ENCODE assay signal across 8 cellular contexts in genomic region chr11:114059984-114060401, GRCh38. TPM values are rescaled to one million over a fixed set of nuclear protein-coding genes. Genes with fewer than 3 reads are reported as not detected.
DNase-seq lines count a peak whose midpoint lies in the region; ATAC-seq and TF ChIP-seq lines count a peak whose summit lies in the region.

No MANE protein-coding gene starts in this region.

- no peaks in the 10 kb centered on the region for H3K36me3 ChIP-seq in BLaER1 treated with 17β-estradiol and CSF1 and Interleukin-3, amounts not matched to agents 10 nM and 100 nM
- H3K36me3 ChIP-seq in MG63 (no peaks in the 10 kb centered on the region), ascending aorta (peaks cover 38 to 48% of the 10 kb centered on the region in 2 donors), iPS-15b (ENCODE audit: control insufficient read depth, insufficient read depth, low read length) (no peaks in the 10 kb centered on the region)

- ATAC-seq in HG03565 (IDR thresholded peaks at IDR 0.05; ENCODE audit: unreplicated experiment) (no peak), GM18867 (IDR thresholded peaks at IDR 0.05; ENCODE audit: unreplicated experiment) (no peak)

- H3K4me2 ChIP-seq in BLaER1 treated with 17β-estradiol and CSF1 and Interleukin-3, amounts not matched to agents 10 nM and 100 nM: peak overlapping the region; percentile 76 to 93 (median 89)

- H3K4me1 ChIP-seq in BLaER1 treated with 17β-estradiol and CSF1 and Interleukin-3, amounts not matched to agents 10 nM and 100 nM: peaks cover 0 to 18% (median 10%) of the 10 kb centered on the region in 10 experiments; a peak in 10 of 20 replicates
- peaks cover 4 to 17% of the 10 kb centered on the region in 2 donors for H3K4me1 ChIP-seq in ascending aorta
- H3K4me1 ChIP-seq in iPS-15b (ENCODE audit: control insufficient read depth, insufficient read depth, low read length): peaks cover 10% of the 10 kb centered on the region

- intact Hi-C loops in ascending aorta (cut with DNase I): loop anchor here (2.0 to 5.0 kb wide), 4 partner anchors 75 to 201 kb away; no protein-coding TSS in a partner anchor

- TF ChIP-seq CTCF in ascending aorta (IDR thresholded peaks at IDR 0.05): no peak

- no peak for DNase-seq in MG63
- DNase-seq in ascending aorta (ENCODE audit: low spot score in 2 of 2): no peak
- no peak for DNase-seq in NCI-H2107 (lab: John Stamatoyannopoulos, UW)

- H3K4me3 ChIP-seq in BLaER1 treated with 17β-estradiol and CSF1 and Interleukin-3, amounts not matched to agents 10 nM and 100 nM: peak overlapping the region; percentile 53 to 69 (median 59)
- peak overlapping the region; percentile 48 for H3K4me3 ChIP-seq in MG63
- peak overlapping the region; percentile 87 to 99 for H3K4me3 ChIP-seq in ascending aorta
- peak overlapping the region; percentile 70 for H3K4me3 ChIP-seq in iPS-15b (ENCODE audit: low read depth, low read length)
- peak overlapping the region; percentile 44 to 69 (median 57) for H3K4me3 ChIP-seq in skin epidermis

- peaks cover 67 to 89% (median 78%) of the 10 kb centered on the region in 11 experiments for H3K27me3 ChIP-seq in BLaER1 treated with 17β-estradiol and CSF1 and Interleukin-3, amounts not matched to agents 10 nM and 100 nM
- H3K27me3 ChIP-seq in MG63: peaks cover 44% of the 10 kb centered on the region
- no peaks in the 10 kb centered on the region for H3K27me3 ChIP-seq in ascending aorta
- peaks cover 88% of the 10 kb centered on the region for H3K27me3 ChIP-seq in iPS-15b (ENCODE audit: control insufficient read depth, insufficient read depth, low read length)

- peaks cover 28 to 39% (median 35%) of the 10 kb centered on the region in 11 experiments for H3K9me3 ChIP-seq in BLaER1 treated with 17β-estradiol and CSF1 and Interleukin-3, amounts not matched to agents 10 nM and 100 nM (replicated peaks in 1 of 11)
- H3K9me3 ChIP-seq in MG63 (no peaks in the 10 kb centered on the region), ascending aorta (no peaks in the 10 kb centered on the region), iPS-15b (ENCODE audit: control insufficient read depth, insufficient read depth, low read length) (no peaks in the 10 kb centered on the region)

- H3K27ac ChIP-seq in BLaER1 treated with 17β-estradiol and CSF1 and Interleukin-3, amounts not matched to agents 10 nM and 100 nM: no peak overlapping the region
- H3K27ac ChIP-seq in ascending aorta: peak overlapping the region; percentile 97 to 98
- peak overlapping the region in 17 of 21 experiments; percentile 16 to 94 (median 75) for H3K27ac ChIP-seq in skin epidermis

- H3K9ac ChIP-seq in BLaER1 treated with 17β-estradiol and CSF1 and Interleukin-3, amounts not matched to agents 10 nM and 100 nM: peak overlapping the region in 1 of 11 experiments; percentile 48; a peak in 1 of 22 replicates
- H3K9ac ChIP-seq in iPS-15b (ENCODE audit: low read depth, low read length): no peak overlapping the region

- H4K20me1 ChIP-seq in BLaER1 treated with 17β-estradiol and CSF1 and Interleukin-3, amounts not matched to agents 10 nM and 100 nM: peaks cover 0 to 57% (median 16%) of the 10 kb centered on the region in 11 experiments; a peak in 17 of 22 replicates

RNA-seq across cellular contexts. Expression of gene ZBTB16, which starts 0.5 kb away (rescaled TPM):
- total RNA-seq in MG63 (2014; rRNA removed; shearing (Covaris generic); ENCODE audit: low replicate concordance): not detected in 2 replicates
- total RNA-seq in ascending aorta: 344 TPM

Comparison
In these comparisons a context has a peak if more than half of its experiments do, and no peak if none do; other contexts are left out.
1. H3K27ac ChIP-seq: peak in ascending aorta (2 of 2) and skin epidermis (17 of 21); none in BLaER1 treated with 17β-estradiol and CSF1 and Interleukin-3, amounts not matched to agents 10 nM and 100 nM (0 of 11).
2. RNA of gene ZBTB16, which starts 0.5 kb away (total RNA-seq): 344 TPM in ascending aorta (single experiment); not detected in MG63; every median in the first group is over 100 times any median in the second.
3. Peak in every context shown above with its lines, with median percentiles within 50 percentile points of each other: H3K4me3 ChIP-seq.